In genomic region chr10:69774596-69774995, GRCh38 we compare ENCODE assay signal across 22 cellular contexts. TPM values are rescaled to one million over a fixed set of nuclear protein-coding genes. Genes with fewer than 3 reads are reported as not detected.
"Had no signal": no experiment of that assay in that cellular context is flagged by ENCODE, and none has a peak within 500 bp of the region (broad histone marks: within the 10 kb centered on the region; RNA-seq: fewer than 3 reads in every experiment).

No MANE protein-coding gene starts in this region.

- ATAC-seq: activated T-helper 17 cell treated with anti-CD3 and anti-CD28 coated beads, Interleukin-2, amount 50 U/mL, for 72 hours; pancreas; psoas muscle; right cardiac atrium; upper lobe of right lung; WTC11 had no signal

- H3K9me3 ChIP-seq: pancreas, psoas muscle, thyroid gland, upper lobe of right lung had no signal

- H3K4me3 Mint-ChIP-seq: activated T-helper 17 cell treated with anti-CD3 and anti-CD28 coated beads, Interleukin-2, amount 50 U/mL, for 72 hours; dendritic cell treated with granulocyte-macrophage colony-stimulating factor and Interleukin-4, amounts not matched to agents 40 ng/mL and 50 ng/mL, for 4 days; memory B cell; nephron; stimulated activated naive CD8-positive, alpha-beta T cell treated with anti-CD3 and anti-CD28 coated beads, Interleukin-15, Interleukin-2, amounts not matched to agents 100 ng/mL and 50 ng/mL, for 24 hours; WTC11 had no signal

- H3K27me3 ChIP-seq: cardiac muscle cell, pancreas, thyroid gland, upper lobe of right lung had no signal

- DNase-seq: activated naive CD4-positive, alpha-beta T cell treated with Interleukin-2 at 50 U/mL for 16 hours; activated T-cell treated with anti-CD3 and anti-CD28 coated beads, Interleukin-2, amount 50 U/mL, for 1 hour; amygdala; effector CD4-positive, alpha-beta T cell; glutamatergic neuron; hypothalamus; pancreas; psoas muscle; right cardiac atrium; stimulated activated CD4-positive, alpha-beta T cell treated with anti-CD3 and anti-CD28 coated beads, Interleukin-1b, Interleukin-23, amount 100 ng/mL, for 48 hours; substantia nigra; T-helper 1 cell; thyroid gland; upper lobe of right lung had no signal

- H3K9me3 Mint-ChIP-seq: memory B cell, nephron had no signal

- H3K4me3 ChIP-seq: cardiac muscle cell, pancreas, psoas muscle, skin epidermis, thyroid gland, upper lobe of right lung had no signal

- H3K27me3 Mint-ChIP-seq: stimulated activated naive CD8-positive, alpha-beta T cell treated with anti-CD3 and anti-CD28 coated beads, Interleukin-15, Interleukin-2, amounts not matched to agents 100 ng/mL and 50 ng/mL, for 24 hours had no signal

- H3K36me3 Mint-ChIP-seq: memory B cell, WTC11 had no signal

- H3K27ac ChIP-seq: cardiac muscle cell, pancreas, psoas muscle, skin epidermis, thyroid gland, upper lobe of right lung had no signal

- H3K4me1 Mint-ChIP-seq: activated T-helper 17 cell treated with anti-CD3 and anti-CD28 coated beads, Interleukin-2, amount 50 U/mL, for 72 hours; memory B cell had no signal

- H3K27ac Mint-ChIP-seq: activated T-helper 17 cell treated with anti-CD3 and anti-CD28 coated beads, Interleukin-2, amount 50 U/mL, for 72 hours; dendritic cell treated with granulocyte-macrophage colony-stimulating factor and Interleukin-4, amounts not matched to agents 40 ng/mL and 50 ng/mL, for 4 days; memory B cell; nephron; stimulated activated naive CD8-positive, alpha-beta T cell treated with anti-CD3 and anti-CD28 coated beads, Interleukin-15, Interleukin-2, amounts not matched to agents 100 ng/mL and 50 ng/mL, for 24 hours; WTC11 had no signal

- H3K4me1 ChIP-seq: pancreas, psoas muscle had no signal

- H3K36me3 ChIP-seq: cardiac muscle cell, pancreas, thyroid gland, upper lobe of right lung had no signal

RNA-seq across cellular contexts. Expression of gene COL13A1, which starts 27.1 kb away (rescaled TPM):
- total RNA-seq: activated T-helper 17 cell treated with anti-CD3 and anti-CD28 coated beads, Interleukin-2, amount 50 U/mL, for 72 hours had no signal
